Comparison of ENCODE assay signal across 26 cellular contexts in genomic region chr3:108076564-108076963, GRCh38.
"Had no signal": no experiment of that assay in that cellular context is flagged by ENCODE, and none has a peak within 500 bp of the region (broad histone marks: within the 10 kb centered on the region; RNA-seq: fewer than 3 reads in every experiment).

No MANE protein-coding gene starts in this region.

- DNase-seq: activated CD4-positive, alpha-beta T cell treated with anti-CD3 and anti-CD28 coated beads for 1 hour; activated CD4-positive, alpha-beta T cell treated with anti-CD3 and anti-CD28 coated beads, Interleukin-2, amount 50 U/mL, for 4 hours; activated CD8-positive, alpha-beta memory T cell treated with anti-CD3 and anti-CD28 coated beads for 24 hours; activated CD8-positive, alpha-beta memory T cell treated with anti-CD3 and anti-CD28 coated beads, Interleukin-2, amount 50 U/mL, for 4 hours; activated naive CD4-positive, alpha-beta T cell treated with anti-CD3 and anti-CD28 coated beads for 36 hours; activated T-cell treated with anti-CD3 and anti-CD28 coated beads, Interleukin-2, amount 50 U/mL, for 4 hours; aorta; caudate nucleus; effector CD4-positive, alpha-beta T cell; glutamatergic neuron; kidney glomerular epithelial cell; left ventricle myocardium inferior; naive thymus-derived CD8-positive, alpha-beta T cell; ovary; stimulated activated CD4-positive, alpha-beta T cell treated with anti-CD3 and anti-CD28 coated beads, Interleukin-4, amount 100 ng/mL, for 24 hours; substantia nigra; thyroid gland; upper lobe of right lung; WERI-Rb-1 had no signal

- H3K4me3 Mint-ChIP-seq: activated naive CD4-positive, alpha-beta T cell treated with anti-CD3 and anti-CD28 coated beads for 36 hours; activated T-cell treated with anti-CD3 and anti-CD28 coated beads, Interleukin-2, amount 50 U/mL, for 4 hours; brain; dendritic cell treated with granulocyte-macrophage colony-stimulating factor and Interleukin-4, amounts not matched to agents 40 ng/mL and 50 ng/mL, for 4 days; mesothelial cell of epicardium; naive thymus-derived CD8-positive, alpha-beta T cell; stimulated activated naive CD8-positive, alpha-beta T cell treated with anti-CD3 and anti-CD28 coated beads, Interleukin-15, Interleukin-2, amounts not matched to agents 100 ng/mL and 50 ng/mL, for 24 hours had no signal

- H3K9me3 Mint-ChIP-seq: activated naive CD4-positive, alpha-beta T cell treated with anti-CD3 and anti-CD28 coated beads for 36 hours; activated T-cell treated with anti-CD3 and anti-CD28 coated beads, Interleukin-2, amount 50 U/mL, for 4 hours; brain; mesothelial cell of epicardium; naive thymus-derived CD8-positive, alpha-beta T cell; stimulated activated naive CD8-positive, alpha-beta T cell treated with anti-CD3 and anti-CD28 coated beads, Interleukin-15, Interleukin-2, amounts not matched to agents 100 ng/mL and 50 ng/mL, for 24 hours had no signal

- H3K4me3 ChIP-seq: hepatocyte, left ventricle myocardium inferior, ovary, prostate gland, right atrium auricular region, thyroid gland, upper lobe of right lung had no signal

- ATAC-seq: activated T-cell treated with anti-CD3 and anti-CD28 coated beads, Interleukin-2, amount 50 U/mL, for 4 hours; naive thymus-derived CD8-positive, alpha-beta T cell; upper lobe of right lung had no signal

- H3K27ac Mint-ChIP-seq: activated naive CD4-positive, alpha-beta T cell treated with anti-CD3 and anti-CD28 coated beads for 36 hours; brain; dendritic cell treated with granulocyte-macrophage colony-stimulating factor and Interleukin-4, amounts not matched to agents 40 ng/mL and 50 ng/mL, for 4 days; mesothelial cell of epicardium; stimulated activated naive CD8-positive, alpha-beta T cell treated with anti-CD3 and anti-CD28 coated beads, Interleukin-15, Interleukin-2, amounts not matched to agents 100 ng/mL and 50 ng/mL, for 24 hours had no signal

- H3K27me3 Mint-ChIP-seq: brain; dendritic cell treated with granulocyte-macrophage colony-stimulating factor and Interleukin-4, amounts not matched to agents 40 ng/mL and 50 ng/mL, for 4 days; naive thymus-derived CD8-positive, alpha-beta T cell; stimulated activated naive CD8-positive, alpha-beta T cell treated with anti-CD3 and anti-CD28 coated beads, Interleukin-15, Interleukin-2, amounts not matched to agents 100 ng/mL and 50 ng/mL, for 24 hours had no signal

- H3K9me3 ChIP-seq: left ventricle myocardium inferior, ovary, prostate gland, right atrium auricular region, thyroid gland, upper lobe of right lung had no signal

- H3K27ac ChIP-seq: hepatocyte, left ventricle myocardium inferior, ovary, prostate gland, right atrium auricular region, thyroid gland, upper lobe of right lung, WERI-Rb-1 had no signal

- H3K4me1 ChIP-seq: prostate gland, right atrium auricular region had no signal

- H3K36me3 ChIP-seq: ovary, prostate gland, right atrium auricular region, thyroid gland, WERI-Rb-1 had no signal

- H3K27me3 ChIP-seq: hepatocyte, ovary, right atrium auricular region, thyroid gland, upper lobe of right lung had no signal
